Comparison of ENCODE assay signal across 14 cellular contexts in genomic region chr19:55014714-55015113, GRCh38. TPM values are rescaled to one million over a fixed set of nuclear protein-coding genes. Genes with fewer than 3 reads are reported as not detected.
DNase-seq lines count a peak whose midpoint lies in the region; TF ChIP-seq lines count a peak whose summit lies in the region.
"Had no signal": no experiment of that assay in that cellular context is flagged by ENCODE, and none has a peak within 500 bp of the region (broad histone marks: within the 10 kb centered on the region; RNA-seq: fewer than 3 reads in every experiment).

No MANE protein-coding gene starts in this region.

- H3K4ac ChIP-seq in mesendoderm (ENCODE audit: low read depth, low read length), result peak overlapping the region; percentile 44

- H3K9me2 ChIP-seq in MM.1S (replicated peaks; ENCODE audit: insufficient read depth, low read length), result no peaks in the 10 kb centered on the region

- H3K27ac ChIP-seq in MM.1S (ENCODE audit: low read length), result no peak overlapping the region
- H3K27ac ChIP-seq in mesendoderm (ENCODE audit: low read depth, low read length), result no peak overlapping the region

- peak overlapping the region; percentile 57 for H3K4me3 Mint-ChIP-seq in activated T-helper 1 cell treated with anti-CD3 and anti-CD28 coated beads, Interleukin-12 subunit alpha, Interleukin-12 subunit beta, Interleukin-2, Interleukin-4 antibody, amounts not matched to agents 30 ng/mL and 10 ng/mL and 1 ng/mL, durations not matched to agents 14 hours and 24 hours and 36 hours
- H3K4me3 Mint-ChIP-seq in nephron progenitor cell, result no peak overlapping the region
- H3K4me3 Mint-ChIP-seq: H9, neural crest cell had no signal

- no peak overlapping the region for H3K23ac ChIP-seq in mesendoderm (ENCODE audit: low read length)

- H3K79me1 ChIP-seq in mesendoderm (ENCODE audit: low read length), result peaks cover 1% of the 10 kb centered on the region

- H3K9me3 ChIP-seq in MM.1S (replicated peaks; ENCODE audit: insufficient read depth, low read length), result no peaks in the 10 kb centered on the region

- H3K4me1 ChIP-seq in MM.1S (ENCODE audit: low read length) (no peaks in the 10 kb centered on the region), mesendoderm (ENCODE audit: control insufficient read depth, low read depth, low read length) (peaks cover 9% of the 10 kb centered on the region)

- no peak overlapping the region for H4K5ac ChIP-seq in mesendoderm (ENCODE audit: low read length)

- TF ChIP-seq CTCF in MM.1S (IDR thresholded peaks at IDR 0.05; ENCODE audit: low read length) (no peak), nephron progenitor cell (IDR thresholded peaks at IDR 0.05) (no peak)

- H3K36me3 ChIP-seq in MM.1S (replicated peaks; ENCODE audit: insufficient read depth, low read length) (no peaks in the 10 kb centered on the region), mesendoderm (ENCODE audit: control insufficient read depth, insufficient read depth, low read length) (no peaks in the 10 kb centered on the region)

- H3K27ac Mint-ChIP-seq in activated T-helper 1 cell treated with anti-CD3 and anti-CD28 coated beads, Interleukin-12 subunit alpha, Interleukin-12 subunit beta, Interleukin-2, Interleukin-4 antibody, amounts not matched to agents 30 ng/mL and 10 ng/mL and 1 ng/mL, durations not matched to agents 14 hours and 24 hours and 36 hours, result peak overlapping the region; percentile 61
- no peak overlapping the region for H3K27ac Mint-ChIP-seq in nephron progenitor cell

- H2BK5ac ChIP-seq in mesendoderm (ENCODE audit: low read length), result peak overlapping the region; percentile 20

- H3K4me1 Mint-ChIP-seq in activated T-helper 1 cell treated with anti-CD3 and anti-CD28 coated beads, Interleukin-12 subunit alpha, Interleukin-12 subunit beta, Interleukin-2, Interleukin-4 antibody, amounts not matched to agents 30 ng/mL and 10 ng/mL and 1 ng/mL, durations not matched to agents 14 hours and 24 hours and 36 hours (ENCODE audit: low read depth), result no peaks in the 10 kb centered on the region
- H3K4me1 Mint-ChIP-seq in nephron progenitor cell, result no peaks in the 10 kb centered on the region
- H3K4me1 Mint-ChIP-seq: neural crest cell had no signal

- no peak overlapping the region for H2AK5ac ChIP-seq in mesendoderm (ENCODE audit: low read length)

- no CpG with 5 or more reads among the region's 22 CpGs for WGBS in mesendoderm (ENCODE audit: extremely low coverage, insufficient coverage, low lambda C conversion rate)

- no peaks in the 10 kb centered on the region for H3K27me3 Mint-ChIP-seq in activated T-helper 1 cell treated with anti-CD3 and anti-CD28 coated beads, Interleukin-12 subunit alpha, Interleukin-12 subunit beta, Interleukin-2, Interleukin-4 antibody, amounts not matched to agents 30 ng/mL and 10 ng/mL and 1 ng/mL, durations not matched to agents 14 hours and 24 hours and 36 hours (ENCODE audit: insufficient read depth)
- peaks cover 7% of the 10 kb centered on the region for H3K27me3 Mint-ChIP-seq in nephron progenitor cell (ENCODE audit: low read depth, poor library complexity)

- H3K9me3 Mint-ChIP-seq in activated T-helper 1 cell treated with anti-CD3 and anti-CD28 coated beads, Interleukin-12 subunit alpha, Interleukin-12 subunit beta, Interleukin-2, Interleukin-4 antibody, amounts not matched to agents 30 ng/mL and 10 ng/mL and 1 ng/mL, durations not matched to agents 14 hours and 24 hours and 36 hours, result peaks cover 9% of the 10 kb centered on the region
- H3K9me3 Mint-ChIP-seq in nephron progenitor cell, result peaks cover 60% of the 10 kb centered on the region
- H3K9me3 Mint-ChIP-seq: neural crest cell had no signal

- no peak overlapping the region for H2BK120ac ChIP-seq in mesendoderm (ENCODE audit: low read depth, low read length)

- H4K20me1 ChIP-seq in MM.1S (ENCODE audit: insufficient read depth, low read length), result no peaks in the 10 kb centered on the region

- H3K4me3 ChIP-seq in MM.1S (ENCODE audit: low read length) (peak overlapping the region; percentile 58), mesendoderm (ENCODE audit: low read length) (no peak overlapping the region)

- H3K56ac ChIP-seq in mesendoderm (ENCODE audit: low read length), result peak overlapping the region; percentile 54

- H3K79me2 ChIP-seq in MM.1S (ENCODE audit: low read length) (peaks cover 44% of the 10 kb centered on the region), mesendoderm (ENCODE audit: control insufficient read depth, insufficient read depth, low read length) (peaks cover 13% of the 10 kb centered on the region)

- peaks cover 3% of the 10 kb centered on the region for H3K36me3 Mint-ChIP-seq in activated T-helper 1 cell treated with anti-CD3 and anti-CD28 coated beads, Interleukin-12 subunit alpha, Interleukin-12 subunit beta, Interleukin-2, Interleukin-4 antibody, amounts not matched to agents 30 ng/mL and 10 ng/mL and 1 ng/mL, durations not matched to agents 14 hours and 24 hours and 36 hours (ENCODE audit: low read depth)
- no peaks in the 10 kb centered on the region for H3K36me3 Mint-ChIP-seq in nephron progenitor cell (ENCODE audit: low read depth)

- H2BK15ac ChIP-seq in mesendoderm (replicated peaks; ENCODE audit: low read depth), result no peak overlapping the region

- H3K4me2 ChIP-seq in MM.1S (ENCODE audit: low read depth, low read length), result peak overlapping the region; percentile 68
- no peak overlapping the region for H3K4me2 ChIP-seq in mesendoderm (ENCODE audit: low read length)

- peak overlapping the region; percentile 11 for H3K18ac ChIP-seq in mesendoderm (ENCODE audit: low read length)

- DNase-seq in NCI-H345 (lab: John Stamatoyannopoulos, UW) (peak; percentile 2), NCI-H345 treated with DMSO at 0.1 percent for 48 hours (lab: John Stamatoyannopoulos, UW; ENCODE audit: unreplicated experiment) (no peak), MM.1S (peak; percentile 35), mesendoderm (no peak), HPDE6-E6E7 (ENCODE audit: extremely low spot score) (no peak), nephron progenitor cell (no peak), DMS53 (lab: John Stamatoyannopoulos, UW) (no peak)
- no peak for DNase-seq in activated T-helper 1 cell treated with anti-CD3 and anti-CD28 coated beads, Interleukin-12 subunit alpha, Interleukin-12 subunit beta, Interleukin-2, Interleukin-4 antibody, amounts not matched to agents 30 ng/mL and 10 ng/mL and 1 ng/mL, durations not matched to agents 14 hours and 24 hours and 36 hours (ENCODE audit: low spot score)
- DNase-seq: effector CD4-positive, alpha-beta T cell; H9; NCI-H82 had no signal

- no peaks in the 10 kb centered on the region for H3F3A ChIP-seq in MM.1S (ENCODE audit: insufficient read depth, low read length)

- intact Hi-C loops in activated T-helper 1 cell treated with anti-CD3 and anti-CD28 coated beads, Interleukin-12 subunit alpha, Interleukin-12 subunit beta, Interleukin-2, Interleukin-4 antibody, amounts not matched to agents 30 ng/mL and 10 ng/mL and 1 ng/mL, durations not matched to agents 14 hours and 24 hours and 36 hours (cut with micrococcal nuclease), result no loop called here

- H3K27me3 ChIP-seq in MM.1S (replicated peaks; ENCODE audit: insufficient read depth, low read length) (no peaks in the 10 kb centered on the region), mesendoderm (ENCODE audit: insufficient read depth, low read length, poor library complexity) (no peaks in the 10 kb centered on the region)

- peak overlapping the region; percentile 24; the same call in 1 of the 2 replicates for H3K9ac ChIP-seq in MM.1S (ENCODE audit: low read length)
- H3K9ac ChIP-seq in mesendoderm (ENCODE audit: low read length), result no peak overlapping the region

- no peak overlapping the region for H2AFZ ChIP-seq in MM.1S (ENCODE audit: low read length)

- H4K8ac ChIP-seq in mesendoderm (ENCODE audit: low read depth, low read length), result no peak overlapping the region

RNA-seq across cellular contexts. Expression of gene GP6, which starts 23.4 kb away (rescaled TPM):
- 0.59 TPM in 1 of 2 replicates, not detected in the other for total RNA-seq in activated T-helper 1 cell treated with anti-CD3 and anti-CD28 coated beads, Interleukin-12 subunit alpha, Interleukin-12 subunit beta, Interleukin-2, Interleukin-4 antibody, amounts not matched to agents 30 ng/mL and 10 ng/mL and 1 ng/mL, durations not matched to agents 14 hours and 24 hours and 36 hours
- 0.10 TPM for polyA plus RNA-seq in mesendoderm (2013, experiment 1 of 2)
- 0.04 TPM for polyA plus RNA-seq in mesendoderm (2013, experiment 2 of 2)
- total RNA-seq: A673, G401 had no signal

RNA-seq across cellular contexts. Expression of gene RDH13, which starts 48.2 kb away (rescaled TPM):
- total RNA-seq in activated T-helper 1 cell treated with anti-CD3 and anti-CD28 coated beads, Interleukin-12 subunit alpha, Interleukin-12 subunit beta, Interleukin-2, Interleukin-4 antibody, amounts not matched to agents 30 ng/mL and 10 ng/mL and 1 ng/mL, durations not matched to agents 14 hours and 24 hours and 36 hours, result 21.7 and 26.4 TPM in 2 replicates
- 14.3 TPM for polyA plus RNA-seq in mesendoderm (2013, experiment 1 of 2)
- polyA plus RNA-seq in mesendoderm (2013, experiment 2 of 2), result 14.3 TPM

RNA-seq across cellular contexts. Expression of gene NLRP2, which starts 48.5 kb away (rescaled TPM):
- 16.8 and 19.8 TPM in 2 replicates for total RNA-seq in activated T-helper 1 cell treated with anti-CD3 and anti-CD28 coated beads, Interleukin-12 subunit alpha, Interleukin-12 subunit beta, Interleukin-2, Interleukin-4 antibody, amounts not matched to agents 30 ng/mL and 10 ng/mL and 1 ng/mL, durations not matched to agents 14 hours and 24 hours and 36 hours
- polyA plus RNA-seq in mesendoderm (2013, experiment 1 of 2), result 0.38 TPM
- 0.46 TPM for polyA plus RNA-seq in mesendoderm (2013, experiment 2 of 2)
- total RNA-seq: G401 had no signal

Comparison
In these comparisons a context has a peak if more than half of its experiments do, and no peak if none do; other contexts are left out.
1. DNase-seq: peak in NCI-H345 (single experiment) and MM.1S (single experiment); none in NCI-H345 treated with DMSO at 0.1 percent for 48 hours (single experiment), activated T-helper 1 cell treated with anti-CD3 and anti-CD28 coated beads, Interleukin-12 subunit alpha, Interleukin-12 subunit beta, Interleukin-2, Interleukin-4 antibody, amounts not matched to agents 30 ng/mL and 10 ng/mL and 1 ng/mL, durations not matched to agents 14 hours and 24 hours and 36 hours (single experiment), mesendoderm (single experiment), HPDE6-E6E7 (single experiment), nephron progenitor cell (single experiment) and DMS53 (single experiment).